18 cellular contexts compared by ENCODE assay signal in the genomic region with DNA sequence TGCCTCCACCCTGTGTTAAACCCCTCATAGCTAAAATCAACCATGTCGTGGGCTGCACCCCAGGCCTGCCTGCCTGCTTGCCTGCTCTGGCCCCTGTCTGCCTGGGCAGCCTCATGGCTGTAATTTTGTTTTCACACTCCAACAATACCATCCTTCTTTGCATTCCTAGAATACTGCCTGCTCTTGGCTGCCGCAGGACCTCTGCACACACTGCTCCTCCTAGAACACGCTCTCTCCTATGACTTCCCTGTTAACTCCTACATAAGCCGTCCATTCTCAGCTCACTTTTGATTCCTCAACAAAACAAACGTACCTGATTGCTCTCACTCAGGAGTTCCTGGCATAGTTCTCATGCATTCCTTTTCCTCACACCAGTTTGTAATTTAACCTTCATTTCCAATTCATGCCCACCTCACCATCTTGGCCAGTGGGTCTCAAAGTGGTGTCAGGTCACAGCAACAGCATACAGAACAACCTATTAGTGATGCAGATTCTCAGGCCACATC. TPM values are rescaled to one million over a fixed set of nuclear protein-coding genes. Genes with fewer than 3 reads are reported as not detected.
A peak's percentile ranks its signal among the peaks of the same experiment; 100 is the strongest.
DNase-seq lines count a peak whose midpoint lies in the region; ATAC-seq, FAIRE-seq and TF ChIP-seq lines count a peak whose summit lies in the region.
"Had no signal": no experiment of that assay in that cellular context is flagged by ENCODE, and none has a peak within 500 bp of the region (broad histone marks: within the 10 kb centered on the region; RNA-seq: fewer than 3 reads in every experiment).

No MANE protein-coding gene starts in this region.

- H3K9ac ChIP-seq in astrocyte (ENCODE audit: low read length): no peak overlapping the region

- H3K27ac ChIP-seq in astrocyte (ENCODE audit: low read depth, low read length) (no peak overlapping the region), uterus (no peak overlapping the region)
- H3K27ac ChIP-seq: coronary artery, RWPE1, skin epidermis, stomach had no signal

- TF ChIP-seq POLR2A in uterus (IDR thresholded peaks at IDR 0.05): no peak

- H3K27me3 Mint-ChIP-seq in activated CD4-positive, alpha-beta T cell treated with anti-CD3 and anti-CD28 coated beads for 36 hours: no peaks in the 10 kb centered on the region
- H3K27me3 Mint-ChIP-seq in HFFc6 (ENCODE audit: insufficient read depth) (no peaks in the 10 kb centered on the region), astrocyte (ENCODE audit: low read depth, unreplicated experiment) (peaks cover 4% of the 10 kb centered on the region)
- no peaks in the 10 kb centered on the region for H3K27me3 Mint-ChIP-seq in naive thymus-derived CD8-positive, alpha-beta T cell

- H3K4me2 ChIP-seq in astrocyte (ENCODE audit: low read length): no peak overlapping the region

- POLR2A ChIA-PET in activated CD4-positive, alpha-beta T cell treated with anti-CD3 and anti-CD28 coated beads for 36 hours (lab: Charles Lee): interaction anchor here (1.0 kb wide), 1 partner anchor 9 kb away, joined by 3 read pairs; no protein-coding TSS in a partner anchor
- POLR2A ChIA-PET in naive thymus-derived CD8-positive, alpha-beta T cell (lab: Charles Lee): interaction anchor here (1.0 to 5.0 kb wide), 2 partner anchors 31 to 53 kb away, joined by 3 to 46 read pairs; no protein-coding TSS in a partner anchor

- FAIRE-seq in astrocyte (lab: Jason Lieb, UNC): no peak
- no peak for FAIRE-seq in frontal cortex (lab: Jason Lieb, UNC)
- FAIRE-seq: D721Med had no signal

- peaks cover 46% of the 10 kb centered on the region for H3K79me2 ChIP-seq in astrocyte (ENCODE audit: insufficient read depth, low read length)

- H3K27me3 ChIP-seq in astrocyte (ENCODE audit: insufficient read depth, low read length): no peaks in the 10 kb centered on the region
- no peaks in the 10 kb centered on the region for H3K27me3 ChIP-seq in uterus
- H3K27me3 ChIP-seq: left lung, stomach had no signal

- no peak overlapping the region for H2AFZ ChIP-seq in astrocyte (ENCODE audit: low read depth, low read length)

- H3K4me1 Mint-ChIP-seq in activated CD4-positive, alpha-beta T cell treated with anti-CD3 and anti-CD28 coated beads for 36 hours: peaks cover 65% of the 10 kb centered on the region
- H3K4me1 Mint-ChIP-seq in HFFc6 (ENCODE audit: low read depth): peaks cover 46% of the 10 kb centered on the region
- peaks cover 14% of the 10 kb centered on the region for H3K4me1 Mint-ChIP-seq in astrocyte (ENCODE audit: low read depth, unreplicated experiment)
- peaks cover 45 to 77% (median 71%) of the 10 kb centered on the region in 4 donors for H3K4me1 Mint-ChIP-seq in naive thymus-derived CD8-positive, alpha-beta T cell

- DNase-seq in activated CD4-positive, alpha-beta T cell treated with anti-CD3 and anti-CD28 coated beads for 36 hours: no peak
- DNase-seq in activated CD4-positive, alpha-beta T cell treated with anti-CD3 and anti-CD28 coated beads for 1 hour: no peak
- DNase-seq in HFFc6 (no peak), astrocyte (ENCODE audit: low read depth) (no peak), Ammon's horn (ENCODE audit: low spot score) (no peak), uterus (no peak), frontal cortex (ENCODE audit: low spot score in 2 of 2) (no peak)
- no peak for DNase-seq in naive thymus-derived CD8-positive, alpha-beta T cell
- DNase-seq: HCEC 1CT, Karpas-422, left lung, NCI-H1694 treated with DMSO at 0.1 percent for 48 hours, NCI-H526, stomach had no signal

- H3K27ac Mint-ChIP-seq in activated CD4-positive, alpha-beta T cell treated with anti-CD3 and anti-CD28 coated beads for 36 hours: peak overlapping the region; percentile 1
- peak overlapping the region; percentile 12; the same call in 1 of the 2 replicates for H3K27ac Mint-ChIP-seq in HFFc6
- H3K27ac Mint-ChIP-seq in astrocyte (ENCODE audit: unreplicated experiment): no peak overlapping the region
- peak overlapping the region in 7 of 10 donors; percentile 7 to 83 (median 49) for H3K27ac Mint-ChIP-seq in naive thymus-derived CD8-positive, alpha-beta T cell

- peaks cover 43% of the 10 kb centered on the region for H4K20me1 ChIP-seq in astrocyte (ENCODE audit: insufficient read depth, low read length)

- CTCF ChIA-PET in activated CD4-positive, alpha-beta T cell treated with anti-CD3 and anti-CD28 coated beads for 36 hours (lab: Charles Lee): interaction anchor here (2.0 kb wide), 1 partner anchor 32 kb away, joined by 5 read pairs; no protein-coding TSS in a partner anchor

- H3K4me1 ChIP-seq in astrocyte (ENCODE audit: insufficient read depth, low read length): peaks cover 6% of the 10 kb centered on the region
- H3K4me1 ChIP-seq in uterus: no peaks in the 10 kb centered on the region

- H3K9me3 ChIP-seq in astrocyte (ENCODE audit: insufficient read depth, low read depth, low read length) (no peaks in the 10 kb centered on the region), uterus (no peaks in the 10 kb centered on the region)
- H3K9me3 ChIP-seq: left lung, stomach had no signal

- H3K4me3 ChIP-seq in astrocyte (ENCODE audit: insufficient read depth, low read depth, low read length): no peak overlapping the region
- H3K4me3 ChIP-seq in uterus: no peak overlapping the region
- H3K4me3 ChIP-seq: coronary artery, left lung, skin epidermis, stomach had no signal

- intact Hi-C loops in activated CD4-positive, alpha-beta T cell treated with anti-CD3 and anti-CD28 coated beads for 36 hours (cut with DNase I, micrococcal nuclease): loop anchor here (2.0 to 10.0 kb wide), 10 partner anchors 31 to 1157 kb away; partner anchors contain the start of gene MRPS9 (in 1 of the 2)
- intact Hi-C loops in uterus (cut with DNase I; ENCODE audit: low total_unique reads): loop anchor here (10.0 kb wide), 1 partner anchor 447 kb away; the partner anchor contains the start of gene NCK2

- TF ChIP-seq CTCF in HFFc6 (IDR thresholded peaks at IDR 0.05) (no peak), astrocyte (IDR thresholded peaks at IDR 0.05; ENCODE audit: insufficient read depth, low read depth, low read length) (no peak), uterus (IDR thresholded peaks at IDR 0.05) (no peak)

- ATAC-seq in activated CD4-positive, alpha-beta T cell treated with anti-CD3 and anti-CD28 coated beads for 36 hours: no peak
- no peak for ATAC-seq in naive thymus-derived CD8-positive, alpha-beta T cell
- ATAC-seq: left lung had no signal

- H3K36me3 ChIP-seq in astrocyte (ENCODE audit: insufficient read depth, low read length): no peaks in the 10 kb centered on the region
- H3K36me3 ChIP-seq in uterus: no peaks in the 10 kb centered on the region
- H3K36me3 ChIP-seq: left lung, stomach had no signal

- H3K4me3 Mint-ChIP-seq in activated CD4-positive, alpha-beta T cell treated with anti-CD3 and anti-CD28 coated beads for 36 hours: no peak overlapping the region
- H3K4me3 Mint-ChIP-seq in HFFc6 (no peak overlapping the region), astrocyte (ENCODE audit: unreplicated experiment) (peak overlapping the region; percentile 27)
- H3K4me3 Mint-ChIP-seq in naive thymus-derived CD8-positive, alpha-beta T cell: peak overlapping the region; percentile 66 to 93 (median 88)

- peaks cover 17% of the 10 kb centered on the region for H3K36me3 Mint-ChIP-seq in activated CD4-positive, alpha-beta T cell treated with anti-CD3 and anti-CD28 coated beads for 36 hours (ENCODE audit: low read depth)
- H3K36me3 Mint-ChIP-seq in HFFc6 (ENCODE audit: low read depth) (peaks cover 5% of the 10 kb centered on the region; the same call in 1 of the 2 replicates), astrocyte (ENCODE audit: low read depth, unreplicated experiment) (no peaks in the 10 kb centered on the region)
- H3K36me3 Mint-ChIP-seq in naive thymus-derived CD8-positive, alpha-beta T cell: peaks cover 0 to 22% (median 0%) of the 10 kb centered on the region in 3 donors

- H3K9me3 Mint-ChIP-seq in activated CD4-positive, alpha-beta T cell treated with anti-CD3 and anti-CD28 coated beads for 36 hours (ENCODE audit: low read depth): no peaks in the 10 kb centered on the region
- no peaks in the 10 kb centered on the region for H3K9me3 Mint-ChIP-seq in HFFc6
- no peaks in the 10 kb centered on the region for H3K9me3 Mint-ChIP-seq in astrocyte (ENCODE audit: unreplicated experiment)
- no peaks in the 10 kb centered on the region for H3K9me3 Mint-ChIP-seq in naive thymus-derived CD8-positive, alpha-beta T cell

RNA-seq across cellular contexts. Expression of gene UXS1, which starts 2.5 kb away (rescaled TPM):
- total RNA-seq in activated CD4-positive, alpha-beta T cell treated with anti-CD3 and anti-CD28 coated beads for 36 hours: 10 to 100 TPM; 35.6 to 37.7 TPM
- 10 to 100 TPM; 40.0 to 51.9 (median 44.5) TPM for total RNA-seq in HFFc6 (2021; fragmentation: NEBNext Ultra II Directional; extraction: Animal tissue kit (Norgen Biotek cat#: 25700))
- total RNA-seq in astrocyte (43.1 and 49.2 TPM in 2 replicates), uterus (100 to 1,000 TPM in 1 of 4 donors, 10 to 100 TPM in 3; 26.2 to 103 (median 74.8) TPM), frontal cortex (70.1 TPM)
- total RNA-seq in naive thymus-derived CD8-positive, alpha-beta T cell: 100 to 1,000 TPM; 186 to 187 TPM
- 100 to 1,000 TPM in 1 of 3 donors, 10 to 100 TPM in 2; 56.4 to 108 (median 74.9) TPM for polyA plus RNA-seq in naive thymus-derived CD8-positive, alpha-beta T cell

Comparison
In these comparisons a context has a peak if more than half of its experiments do, and no peak if none do; other contexts are left out.
1. H3K4me3 Mint-ChIP-seq: peak in astrocyte (single experiment) and naive thymus-derived CD8-positive, alpha-beta T cell (10 of 10); none in activated CD4-positive, alpha-beta T cell treated with anti-CD3 and anti-CD28 coated beads for 36 hours (single experiment) and HFFc6 (single experiment).